In the genomic region with DNA sequence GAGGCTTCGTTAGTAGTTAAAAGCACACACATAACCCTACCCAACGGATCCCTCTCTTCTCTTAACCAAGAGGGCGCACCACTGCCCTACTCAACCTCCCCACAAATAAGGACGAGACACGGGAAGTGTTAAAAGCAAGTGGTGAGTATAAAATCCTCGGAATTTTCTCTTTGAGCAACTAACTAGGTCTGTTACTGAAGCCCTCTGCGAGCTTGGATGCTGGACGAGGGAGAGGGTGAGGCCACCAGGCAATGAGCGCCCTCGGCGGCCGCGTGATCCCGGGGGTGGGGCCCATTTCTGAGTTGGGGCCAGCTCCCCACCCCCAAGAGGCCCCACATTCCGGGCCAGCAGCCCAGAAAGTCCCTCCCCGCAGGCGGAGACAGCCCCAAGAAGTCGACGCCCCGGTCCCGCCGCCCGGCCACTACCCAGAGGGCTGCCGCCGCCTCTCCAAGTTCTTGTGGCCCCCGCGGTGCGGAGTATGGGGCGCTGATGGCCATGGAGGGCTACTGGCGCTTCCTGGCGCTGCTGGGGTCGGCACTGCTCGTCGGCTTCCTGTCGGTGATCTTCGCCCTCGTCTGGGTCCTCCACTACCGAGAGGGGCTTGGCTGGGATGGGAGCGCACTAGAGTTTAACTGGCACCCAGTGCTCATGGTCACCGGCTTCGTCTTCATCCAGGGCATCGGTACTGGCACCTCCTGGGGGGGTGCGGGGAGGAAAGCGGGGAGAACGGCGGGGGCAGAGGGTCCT, we compare ENCODE assay signal across 7 cellular contexts. TPM values are rescaled to one million over a fixed set of nuclear protein-coding genes. Genes with fewer than 3 reads are reported as not detected.
DNase-seq lines count a peak whose midpoint lies in the region; ATAC-seq and TF ChIP-seq lines count a peak whose summit lies in the region.

A gene with protein sequence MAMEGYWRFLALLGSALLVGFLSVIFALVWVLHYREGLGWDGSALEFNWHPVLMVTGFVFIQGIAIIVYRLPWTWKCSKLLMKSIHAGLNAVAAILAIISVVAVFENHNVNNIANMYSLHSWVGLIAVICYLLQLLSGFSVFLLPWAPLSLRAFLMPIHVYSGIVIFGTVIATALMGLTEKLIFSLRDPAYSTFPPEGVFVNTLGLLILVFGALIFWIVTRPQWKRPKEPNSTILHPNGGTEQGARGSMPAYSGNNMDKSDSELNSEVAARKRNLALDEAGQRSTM (plus strand): TSS at position 418 of the 747 bp plus-strand sequence. CDS start 72 bp downstream, at position 490.

- H3K4me3 ChIP-seq in GM08714 (ENCODE audit: low read length) = peak within 1 kb of the TSS; percentile 75
- peak within 1 kb of the TSS; percentile 28 for H3K4me3 ChIP-seq in LNCaP clone FGC (ENCODE audit: low read depth, low read length)

- TF ChIP-seq CTCF in LNCaP clone FGC (IDR thresholded peaks at IDR 0.05; ENCODE audit: control insufficient read depth, extremely low read depth, insufficient read depth) (no peak), nephron (IDR thresholded peaks at IDR 0.05; ENCODE audit: unreplicated experiment in 3 of 3) (no peak)

- H3K36me3 Mint-ChIP-seq in activated T-helper 1 cell treated with anti-CD3 and anti-CD28 coated beads, Interleukin-12 subunit alpha, Interleukin-12 subunit beta, Interleukin-2, Interleukin-4 antibody, amounts not matched to agents 30 ng/mL and 10 ng/mL and 1 ng/mL, durations not matched to agents 14 hours and 24 hours and 36 hours (ENCODE audit: low read depth) = no peaks in the 10 kb centered on the region
- H3K36me3 Mint-ChIP-seq in nephron (ENCODE audit: low read depth) = no peaks in the 10 kb centered on the region

- DNase-seq in LNCaP clone FGC (ENCODE audit: low read depth) = no peak
- DNase-seq in activated T-helper 1 cell treated with anti-CD3 and anti-CD28 coated beads, Interleukin-12 subunit alpha, Interleukin-12 subunit beta, Interleukin-2, Interleukin-4 antibody, amounts not matched to agents 30 ng/mL and 10 ng/mL and 1 ng/mL, durations not matched to agents 14 hours and 24 hours and 36 hours (ENCODE audit: low spot score) = peak; percentile 3
- DNase-seq in foreskin melanocyte = peak; percentile 72
- DNase-seq in SHP77 treated with DMSO at 0.1 percent for 48 hours (lab: John Stamatoyannopoulos, UW) = no peak

- H3K9me3 Mint-ChIP-seq in activated T-helper 1 cell treated with anti-CD3 and anti-CD28 coated beads, Interleukin-12 subunit alpha, Interleukin-12 subunit beta, Interleukin-2, Interleukin-4 antibody, amounts not matched to agents 30 ng/mL and 10 ng/mL and 1 ng/mL, durations not matched to agents 14 hours and 24 hours and 36 hours = no peaks in the 10 kb centered on the region
- H3K9me3 Mint-ChIP-seq in nephron = no peaks in the 10 kb centered on the region

- H3K4me3 Mint-ChIP-seq in activated T-helper 1 cell treated with anti-CD3 and anti-CD28 coated beads, Interleukin-12 subunit alpha, Interleukin-12 subunit beta, Interleukin-2, Interleukin-4 antibody, amounts not matched to agents 30 ng/mL and 10 ng/mL and 1 ng/mL, durations not matched to agents 14 hours and 24 hours and 36 hours = peak within 1 kb of the TSS; percentile 86
- peak within 1 kb of the TSS; percentile 93 to 98 (median 94) for H3K4me3 Mint-ChIP-seq in nephron

- peak within 1 kb of the TSS; percentile 50 for H3K27ac Mint-ChIP-seq in activated T-helper 1 cell treated with anti-CD3 and anti-CD28 coated beads, Interleukin-12 subunit alpha, Interleukin-12 subunit beta, Interleukin-2, Interleukin-4 antibody, amounts not matched to agents 30 ng/mL and 10 ng/mL and 1 ng/mL, durations not matched to agents 14 hours and 24 hours and 36 hours
- H3K27ac Mint-ChIP-seq in nephron = peak within 1 kb of the TSS; percentile 95 to 100 (median 96)

- peaks cover 6% of the 10 kb centered on the region for H3K4me1 Mint-ChIP-seq in activated T-helper 1 cell treated with anti-CD3 and anti-CD28 coated beads, Interleukin-12 subunit alpha, Interleukin-12 subunit beta, Interleukin-2, Interleukin-4 antibody, amounts not matched to agents 30 ng/mL and 10 ng/mL and 1 ng/mL, durations not matched to agents 14 hours and 24 hours and 36 hours (ENCODE audit: low read depth)
- peaks cover 45% of the 10 kb centered on the region for H3K4me1 Mint-ChIP-seq in nephron

- intact Hi-C loops in activated T-helper 1 cell treated with anti-CD3 and anti-CD28 coated beads, Interleukin-12 subunit alpha, Interleukin-12 subunit beta, Interleukin-2, Interleukin-4 antibody, amounts not matched to agents 30 ng/mL and 10 ng/mL and 1 ng/mL, durations not matched to agents 14 hours and 24 hours and 36 hours (cut with micrococcal nuclease) = loop anchor here (5.0 kb wide), 1 partner anchor 360 kb away; a partner anchor contains a TSS

- peaks cover 44% of the 10 kb centered on the region for H3K27me3 Mint-ChIP-seq in activated T-helper 1 cell treated with anti-CD3 and anti-CD28 coated beads, Interleukin-12 subunit alpha, Interleukin-12 subunit beta, Interleukin-2, Interleukin-4 antibody, amounts not matched to agents 30 ng/mL and 10 ng/mL and 1 ng/mL, durations not matched to agents 14 hours and 24 hours and 36 hours (ENCODE audit: insufficient read depth)
- peaks cover 9% of the 10 kb centered on the region for H3K27me3 Mint-ChIP-seq in nephron (ENCODE audit: low read depth)

- ATAC-seq in GM21717 (IDR thresholded peaks at IDR 0.05; ENCODE audit: unreplicated experiment) = peak; percentile 59

RNA-seq across cellular contexts. Expression of the gene that starts here (rescaled TPM):
- 4.1 and 4.2 TPM in 2 replicates for total RNA-seq in activated T-helper 1 cell treated with anti-CD3 and anti-CD28 coated beads, Interleukin-12 subunit alpha, Interleukin-12 subunit beta, Interleukin-2, Interleukin-4 antibody, amounts not matched to agents 30 ng/mL and 10 ng/mL and 1 ng/mL, durations not matched to agents 14 hours and 24 hours and 36 hours

Comparison
In these comparisons a context has a peak if more than half of its experiments do, and no peak if none do; other contexts are left out.
1. DNase-seq: peak in activated T-helper 1 cell treated with anti-CD3 and anti-CD28 coated beads, Interleukin-12 subunit alpha, Interleukin-12 subunit beta, Interleukin-2, Interleukin-4 antibody, amounts not matched to agents 30 ng/mL and 10 ng/mL and 1 ng/mL, durations not matched to agents 14 hours and 24 hours and 36 hours (single experiment) and foreskin melanocyte (single experiment); none in LNCaP clone FGC (single experiment) and SHP77 treated with DMSO at 0.1 percent for 48 hours (single experiment).